8 cellular contexts compared by ENCODE assay signal in the genomic region with DNA sequence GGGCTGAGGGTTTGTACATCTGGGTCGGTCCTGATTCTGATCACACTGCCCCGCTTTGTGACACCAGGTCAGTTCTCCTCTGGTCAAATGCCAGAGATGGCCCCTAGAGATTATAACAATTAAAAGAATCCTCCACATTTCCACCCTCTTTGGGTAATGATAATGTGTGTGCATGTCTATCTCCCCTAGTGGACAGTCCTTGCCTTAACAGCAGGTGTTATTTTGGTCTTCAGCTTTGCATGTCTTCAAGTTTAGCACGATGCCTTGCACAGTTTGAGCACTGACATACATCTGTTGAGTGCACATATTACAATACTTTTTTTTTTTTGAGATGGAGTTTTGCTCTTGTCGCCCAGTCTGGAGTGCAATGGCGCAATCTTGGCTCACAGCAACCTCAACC. TPM values are rescaled to one million over a fixed set of nuclear protein-coding genes. Genes with fewer than 3 reads are reported as not detected.
DNase-seq lines count a peak whose midpoint lies in the region; ATAC-seq, FAIRE-seq and TF ChIP-seq lines count a peak whose summit lies in the region.

No MANE protein-coding gene starts in this region.

- FAIRE-seq in TTC549 (lab: Jason Lieb, UNC): peak; percentile 67

- no peaks in the 10 kb centered on the region for H3K36me3 ChIP-seq in lower lobe of right lung

- no peak for DNase-seq in lower lobe of right lung
- DNase-seq in activated effector memory CD4-positive, alpha-beta T cell treated with anti-CD3 and anti-CD28 coated beads, Interleukin-2, amount 50 U/mL, for 16 hours: no peak
- no peak for DNase-seq in NCI-H128 (lab: John Stamatoyannopoulos, UW; ENCODE audit: unreplicated experiment)

- TF ChIP-seq CTCF in GM12874 (IDR thresholded peaks at IDR 0.05; ENCODE audit: insufficient read depth, low read depth, low read length) (peak; percentile 61; the same call in 1 of the 2 replicates), lower lobe of right lung (IDR thresholded peaks at IDR 0.05) (peak; percentile 18)

- no peaks in the 10 kb centered on the region for H3K9me3 ChIP-seq in lower lobe of right lung

- H3K27me3 ChIP-seq in lower lobe of right lung (ENCODE audit: low read depth): no peaks in the 10 kb centered on the region

- no peak overlapping the region for H3K4me3 ChIP-seq in lower lobe of right lung

- ATAC-seq in HG02642 (IDR thresholded peaks at IDR 0.05; ENCODE audit: poor library complexity, unreplicated experiment): peak; percentile 60
- no peak for ATAC-seq in lower lobe of right lung
- no peak for ATAC-seq in HG03571 (IDR thresholded peaks at IDR 0.05; ENCODE audit: unreplicated experiment)
- ATAC-seq in GM21528 (IDR thresholded peaks at IDR 0.05; ENCODE audit: low FRiP score, unreplicated experiment): no peak

- no peak overlapping the region for H3K27ac ChIP-seq in lower lobe of right lung

- no peaks in the 10 kb centered on the region for H3K4me1 ChIP-seq in lower lobe of right lung

- intact Hi-C loops in lower lobe of right lung (cut with DNase I): no loop called here

RNA-seq across cellular contexts. Expression of a gene that starts 25.7 kb away (rescaled TPM):
- 89.4 TPM for total RNA-seq in lower lobe of right lung
